ENCODE assay signal across 15 cellular contexts in the genomic region with DNA sequence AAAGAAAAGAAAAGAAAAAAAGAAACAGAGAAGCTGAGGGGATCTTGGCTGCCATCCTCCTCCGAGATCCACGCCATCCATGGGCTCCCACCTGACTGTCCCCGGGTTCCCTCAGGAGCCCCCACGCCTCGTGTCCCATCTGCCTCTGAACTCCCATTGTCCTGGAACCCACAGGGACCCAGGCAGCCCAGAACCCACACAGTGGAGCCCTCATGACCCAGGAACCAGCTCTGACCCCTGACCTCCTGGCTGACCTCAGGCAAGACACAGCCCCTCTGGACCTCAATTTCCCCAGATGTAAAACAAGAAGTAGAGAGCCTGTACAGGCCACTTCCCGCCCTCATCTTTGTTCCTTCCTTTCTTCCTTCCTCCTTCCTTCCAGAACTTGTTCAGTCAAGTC. TPM values are rescaled to one million over a fixed set of nuclear protein-coding genes. Genes with fewer than 3 reads are reported as not detected.
DNase-seq lines count a peak whose midpoint lies in the region; ATAC-seq and TF ChIP-seq lines count a peak whose summit lies in the region.
"Had no signal": no experiment of that assay in that cellular context is flagged by ENCODE, and none has a peak within 500 bp of the region (broad histone marks: within the 10 kb centered on the region; RNA-seq: fewer than 3 reads in every experiment).

No MANE protein-coding gene starts in this region.

- CTCF ChIA-PET in activated CD4-positive, alpha-beta memory T cell treated with anti-CD3 and anti-CD28 coated beads for 36 hours (lab: Charles Lee) = no interaction called here
- CTCF ChIA-PET in activated CD4-positive, alpha-beta memory T cell treated with anti-CD3 and anti-CD28 coated beads, Interleukin-2, amount 10 ng/mL, durations not matched to agents 7 days and 5 days (lab: Charles Lee) = no interaction called here

- no peaks in the 10 kb centered on the region for H3K9me3 Mint-ChIP-seq in activated CD4-positive, alpha-beta memory T cell treated with anti-CD3 and anti-CD28 coated beads for 36 hours
- no peaks in the 10 kb centered on the region for H3K9me3 Mint-ChIP-seq in activated CD4-positive, alpha-beta memory T cell treated with anti-CD3 and anti-CD28 coated beads, Interleukin-2, amount 10 ng/mL, durations not matched to agents 7 days and 5 days
- no peaks in the 10 kb centered on the region for H3K9me3 Mint-ChIP-seq in CD4-positive, CD25-positive, alpha-beta regulatory T cell
- no peaks in the 10 kb centered on the region for H3K9me3 Mint-ChIP-seq in neural progenitor cell

- peaks cover 37% of the 10 kb centered on the region for H3K4me1 ChIP-seq in CD4-positive, CD25-positive, alpha-beta regulatory T cell (ENCODE audit: control insufficient read depth, insufficient read depth, low read length, poor library complexity, severe bottlenecking)
- H3K4me1 ChIP-seq in neural progenitor cell = peaks cover 5% of the 10 kb centered on the region
- H3K4me1 ChIP-seq: psoas muscle had no signal

- no peak for ATAC-seq in CD4-positive, CD25-positive, alpha-beta regulatory T cell (ENCODE audit: low read depth in 2 of 2)
- ATAC-seq in esophagus mucosa = no peak
- ATAC-seq: psoas muscle had no signal

- H3K79me2 ChIP-seq in neural progenitor cell (ENCODE audit: low read depth) = no peaks in the 10 kb centered on the region

- no peaks in the 10 kb centered on the region for H3K36me3 ChIP-seq in CD4-positive, CD25-positive, alpha-beta regulatory T cell (ENCODE audit: control insufficient read depth, insufficient read depth, low read length)
- no peaks in the 10 kb centered on the region for H3K36me3 ChIP-seq in neural progenitor cell

- H3K27ac ChIP-seq in CD4-positive, CD25-positive, alpha-beta regulatory T cell (ENCODE audit: insufficient read depth, low read length, poor library complexity, severe bottlenecking) = no peak overlapping the region
- H3K27ac ChIP-seq in neural progenitor cell = no peak overlapping the region
- H3K27ac ChIP-seq: psoas muscle had no signal

- peaks cover 2% of the 10 kb centered on the region for H3K27me3 ChIP-seq in CD4-positive, CD25-positive, alpha-beta regulatory T cell (ENCODE audit: control insufficient read depth, insufficient read depth, low read length)
- peaks cover 50% of the 10 kb centered on the region for H3K27me3 ChIP-seq in neural progenitor cell

- H3K4me1 Mint-ChIP-seq in activated CD4-positive, alpha-beta memory T cell treated with anti-CD3 and anti-CD28 coated beads for 36 hours (ENCODE audit: low read depth) = peaks cover 30% of the 10 kb centered on the region
- H3K4me1 Mint-ChIP-seq in activated CD4-positive, alpha-beta memory T cell treated with anti-CD3 and anti-CD28 coated beads, Interleukin-2, amount 10 ng/mL, durations not matched to agents 7 days and 5 days = peaks cover 34% of the 10 kb centered on the region
- H3K4me1 Mint-ChIP-seq in CD4-positive, CD25-positive, alpha-beta regulatory T cell = peaks cover 0 to 44% (median 17%) of the 10 kb centered on the region in 4 donors
- H3K4me1 Mint-ChIP-seq in neural progenitor cell = peaks cover 5% of the 10 kb centered on the region

- POLR2A ChIA-PET in activated CD4-positive, alpha-beta memory T cell treated with anti-CD3 and anti-CD28 coated beads for 36 hours (lab: Charles Lee) = no interaction called here
- POLR2A ChIA-PET in activated CD4-positive, alpha-beta memory T cell treated with anti-CD3 and anti-CD28 coated beads, Interleukin-2, amount 10 ng/mL, durations not matched to agents 7 days and 5 days (lab: Charles Lee) = no interaction called here

- H3K4me3 ChIP-seq in CD4-positive, CD25-positive, alpha-beta regulatory T cell (ENCODE audit: low read depth, low read length) = no peak overlapping the region
- no peak overlapping the region for H3K4me3 ChIP-seq in neural progenitor cell
- H3K4me3 ChIP-seq: psoas muscle had no signal

- no peaks in the 10 kb centered on the region for H3K36me3 Mint-ChIP-seq in activated CD4-positive, alpha-beta memory T cell treated with anti-CD3 and anti-CD28 coated beads for 36 hours
- H3K36me3 Mint-ChIP-seq in activated CD4-positive, alpha-beta memory T cell treated with anti-CD3 and anti-CD28 coated beads, Interleukin-2, amount 10 ng/mL, durations not matched to agents 7 days and 5 days (ENCODE audit: low read depth) = no peaks in the 10 kb centered on the region
- no peaks in the 10 kb centered on the region for H3K36me3 Mint-ChIP-seq in CD4-positive, CD25-positive, alpha-beta regulatory T cell
- no peaks in the 10 kb centered on the region for H3K36me3 Mint-ChIP-seq in neural progenitor cell

- intact Hi-C loops in activated CD4-positive, alpha-beta memory T cell treated with anti-CD3 and anti-CD28 coated beads for 36 hours (cut with micrococcal nuclease) = no loop called here

- no peak for TF ChIP-seq CTCF in neural progenitor cell (IDR thresholded peaks at IDR 0.05)

- no peaks in the 10 kb centered on the region for H3K9me3 ChIP-seq in CD4-positive, CD25-positive, alpha-beta regulatory T cell (ENCODE audit: control insufficient read depth in 2 of 2, low read length in 2 of 2)
- H3K9me3 ChIP-seq in neural progenitor cell (ENCODE audit: low read depth) = no peaks in the 10 kb centered on the region
- H3K9me3 ChIP-seq: psoas muscle had no signal

- no peak overlapping the region for H2AFZ ChIP-seq in neural progenitor cell (replicated peaks)

- peaks cover 9% of the 10 kb centered on the region for H4K20me1 ChIP-seq in neural progenitor cell (ENCODE audit: low read depth)

- H3K27ac Mint-ChIP-seq in activated CD4-positive, alpha-beta memory T cell treated with anti-CD3 and anti-CD28 coated beads for 36 hours = no peak overlapping the region
- H3K27ac Mint-ChIP-seq in activated CD4-positive, alpha-beta memory T cell treated with anti-CD3 and anti-CD28 coated beads, Interleukin-2, amount 10 ng/mL, durations not matched to agents 7 days and 5 days = no peak overlapping the region
- peak overlapping the region in 2 of 3 donors; percentile 65 to 75 for H3K27ac Mint-ChIP-seq in CD4-positive, CD25-positive, alpha-beta regulatory T cell
- H3K27ac Mint-ChIP-seq in neural progenitor cell = peak overlapping the region; percentile 23

- no peaks in the 10 kb centered on the region for H3F3A ChIP-seq in neural progenitor cell (ENCODE audit: low read depth)

- peak; percentile 8 for DNase-seq in activated CD4-positive, alpha-beta memory T cell treated with anti-CD3 and anti-CD28 coated beads for 36 hours
- no peak for DNase-seq in activated CD4-positive, alpha-beta memory T cell treated with anti-CD3 and anti-CD28 coated beads, Interleukin-2, amount 10 ng/mL, durations not matched to agents 7 days and 5 days
- no peak for DNase-seq in CD4-positive, CD25-positive, alpha-beta regulatory T cell
- peak; percentile 25 for DNase-seq in ecto neural progenitor cell (ENCODE audit: low spot score)
- DNase-seq in neural progenitor cell (ENCODE audit: low spot score) = no peak
- no peak for DNase-seq in SK-N-DZ (ENCODE audit: low spot score)
- no peak for DNase-seq in T-helper 1 cell
- DNase-seq: central memory CD4-positive, alpha-beta T cell; EL; NCI-H1930; NCI-H526 had no signal

- H3K4me3 Mint-ChIP-seq in activated CD4-positive, alpha-beta memory T cell treated with anti-CD3 and anti-CD28 coated beads for 36 hours = no peak overlapping the region
- no peak overlapping the region for H3K4me3 Mint-ChIP-seq in activated CD4-positive, alpha-beta memory T cell treated with anti-CD3 and anti-CD28 coated beads, Interleukin-2, amount 10 ng/mL, durations not matched to agents 7 days and 5 days
- peak overlapping the region in 1 of 4 donors; percentile 63 for H3K4me3 Mint-ChIP-seq in CD4-positive, CD25-positive, alpha-beta regulatory T cell
- H3K4me3 Mint-ChIP-seq in neural progenitor cell = peak overlapping the region; percentile 12

- no peak overlapping the region for H3K9ac ChIP-seq in neural progenitor cell

- H3K4me2 ChIP-seq in neural progenitor cell = no peak overlapping the region

- H3K27me3 Mint-ChIP-seq in activated CD4-positive, alpha-beta memory T cell treated with anti-CD3 and anti-CD28 coated beads for 36 hours = peaks cover 11% of the 10 kb centered on the region
- peaks cover 53% of the 10 kb centered on the region for H3K27me3 Mint-ChIP-seq in activated CD4-positive, alpha-beta memory T cell treated with anti-CD3 and anti-CD28 coated beads, Interleukin-2, amount 10 ng/mL, durations not matched to agents 7 days and 5 days
- H3K27me3 Mint-ChIP-seq in CD4-positive, CD25-positive, alpha-beta regulatory T cell = peaks cover 14% of the 10 kb centered on the region
- peaks cover 35% of the 10 kb centered on the region for H3K27me3 Mint-ChIP-seq in neural progenitor cell (ENCODE audit: insufficient read depth, low read depth)

RNA-seq across cellular contexts. Expression of a gene that starts 40.4 kb away (rescaled TPM):
- 1 to 10 TPM; 1.2 to 1.9 TPM for total RNA-seq in activated CD4-positive, alpha-beta memory T cell treated with anti-CD3 and anti-CD28 coated beads for 36 hours
- total RNA-seq in activated CD4-positive, alpha-beta memory T cell treated with anti-CD3 and anti-CD28 coated beads, Interleukin-2, amount 10 ng/mL, durations not matched to agents 7 days and 5 days = 1 to 10 TPM; 4.4 to 6.6 TPM
- total RNA-seq in CD4-positive, CD25-positive, alpha-beta regulatory T cell = 0.91 TPM
- polyA plus RNA-seq in CD4-positive, CD25-positive, alpha-beta regulatory T cell = under 1 TPM; 0.16 to 0.41 (median 0.34) TPM
- 3.5 and 6.5 TPM in 2 replicates for total RNA-seq in neural progenitor cell (ENCODE audit: low replicate concordance)
- polyA plus RNA-seq in SK-N-DZ (2014; cell fraction: cytosol; rRNA removed) = 0.12 TPM in 1 of 2 replicates, not detected in the other
- 2.3 and 2.8 TPM in 2 replicates for polyA plus RNA-seq in SK-N-DZ (2014; cell fraction: nucleus; rRNA removed)
- total RNA-seq in esophagus mucosa = 1.00 TPM
- total RNA-seq: A673, MCF 10A had no signal

Comparison
In these comparisons a context has a peak if more than half of its experiments do, and no peak if none do; other contexts are left out.
1. DNase-seq: peak in activated CD4-positive, alpha-beta memory T cell treated with anti-CD3 and anti-CD28 coated beads for 36 hours (single experiment) and ecto neural progenitor cell (single experiment); none in activated CD4-positive, alpha-beta memory T cell treated with anti-CD3 and anti-CD28 coated beads, Interleukin-2, amount 10 ng/mL, durations not matched to agents 7 days and 5 days (single experiment), CD4-positive, CD25-positive, alpha-beta regulatory T cell (0 of 3), neural progenitor cell (single experiment), SK-N-DZ (single experiment) and T-helper 1 cell (0 of 5).
2. H3K27ac Mint-ChIP-seq: peak in CD4-positive, CD25-positive, alpha-beta regulatory T cell (2 of 3) and neural progenitor cell (single experiment); none in activated CD4-positive, alpha-beta memory T cell treated with anti-CD3 and anti-CD28 coated beads for 36 hours (single experiment) and activated CD4-positive, alpha-beta memory T cell treated with anti-CD3 and anti-CD28 coated beads, Interleukin-2, amount 10 ng/mL, durations not matched to agents 7 days and 5 days (single experiment).